Comparison of ENCODE assay signal across 15 cellular contexts in genomic region chr2:9497017-9497416, GRCh38. TPM values are rescaled to one million over a fixed set of nuclear protein-coding genes. Genes with fewer than 3 reads are reported as not detected.
A peak's percentile ranks its signal among the peaks of the same experiment; 100 is the strongest.
DNase-seq lines count a peak whose midpoint lies in the region; ATAC-seq and TF ChIP-seq lines count a peak whose summit lies in the region.
"Had no signal": no experiment of that assay in that cellular context is flagged by ENCODE, and none has a peak within 500 bp of the region (broad histone marks: within the 10 kb centered on the region; RNA-seq: fewer than 3 reads in every experiment).

No MANE protein-coding gene starts in this region.

- no peak overlapping the region for H3K4ac ChIP-seq in H9 (ENCODE audit: low read depth, low read length)

- H3K9ac ChIP-seq in H9 (ENCODE audit: extremely low read depth, insufficient read length, low read length) (no peak overlapping the region), neural progenitor cell (no peak overlapping the region)

- ATAC-seq in mucosa of descending colon (peak; percentile 93), Right ventricle myocardium inferior (no peak)

- no peaks in the 10 kb centered on the region for H3F3A ChIP-seq in neural progenitor cell (ENCODE audit: low read depth)

- no peak overlapping the region for H3T11ph ChIP-seq in H9 (ENCODE audit: low read length)

- peak overlapping the region in 2 of 3 experiments; percentile 25 to 87; a peak in 2 of 7 replicates for H3K27ac Mint-ChIP-seq in H9
- no peak overlapping the region for H3K27ac Mint-ChIP-seq in neural progenitor cell
- H3K27ac Mint-ChIP-seq: endodermal cell had no signal

- no peak overlapping the region for H3K23ac ChIP-seq in H9 (ENCODE audit: insufficient read length, low read depth, low read length)

- no peak overlapping the region for H2BK120ac ChIP-seq in H9 (ENCODE audit: low read depth, low read length, poor library complexity, severe bottlenecking)

- intact Hi-C loops in mucosa of descending colon (cut with DNase I, micrococcal nuclease) = no loop called here
- intact Hi-C loops in Right ventricle myocardium inferior (cut with DNase I) = no loop called here

- H4K5ac ChIP-seq in H9 (ENCODE audit: insufficient read length, low read depth, low read length) = no peak overlapping the region

- no peak overlapping the region for H2BK20ac ChIP-seq in H9 (ENCODE audit: low read depth, low read length, poor library complexity, severe bottlenecking)

- H3K4me3 Mint-ChIP-seq in H9 (no peak overlapping the region), neural progenitor cell (no peak overlapping the region)
- H3K4me3 Mint-ChIP-seq: endodermal cell had no signal

- H2BK12ac ChIP-seq in H9 (ENCODE audit: insufficient read length, low read depth, low read length) = no peak overlapping the region

- H3K79me1 ChIP-seq in H9 (ENCODE audit: insufficient read depth, low read depth, low read length, poor library complexity, severe bottlenecking) = no peaks in the 10 kb centered on the region

- H3K79me2 ChIP-seq in H9 (ENCODE audit: insufficient read depth, low read length) = no peaks in the 10 kb centered on the region
- no peaks in the 10 kb centered on the region for H3K79me2 ChIP-seq in neural progenitor cell (ENCODE audit: low read depth)

- H2AFZ ChIP-seq in H9 (ENCODE audit: low read length) = no peak overlapping the region
- no peak overlapping the region for H2AFZ ChIP-seq in neural progenitor cell (replicated peaks)
- H2AFZ ChIP-seq: PC-9 had no signal

- H3K23me2 ChIP-seq in H9 (ENCODE audit: insufficient read length, low read depth, low read length, poor library complexity, severe bottlenecking) = no peaks in the 10 kb centered on the region

- no peak overlapping the region for H2AK5ac ChIP-seq in H9 (ENCODE audit: insufficient read length, low read length)

- H3K9me3 ChIP-seq in H9 (ENCODE audit: control insufficient read depth, low read depth, low read length) = no peaks in the 10 kb centered on the region
- no peaks in the 10 kb centered on the region for H3K9me3 ChIP-seq in mucosa of descending colon
- H3K9me3 ChIP-seq in neural progenitor cell (ENCODE audit: low read depth) = no peaks in the 10 kb centered on the region
- H3K9me3 ChIP-seq: thyroid gland had no signal

- H3K4me2 ChIP-seq in H9 (ENCODE audit: insufficient read depth, insufficient read length, low read length) (no peak overlapping the region), neural progenitor cell (no peak overlapping the region)
- H3K4me2 ChIP-seq: PC-9 had no signal

- no peaks in the 10 kb centered on the region for H3K27me3 ChIP-seq in H9 (ENCODE audit: insufficient read depth, low read length)
- no peaks in the 10 kb centered on the region for H3K27me3 ChIP-seq in neural progenitor cell
- H3K27me3 ChIP-seq: thyroid gland had no signal

- H3K18ac ChIP-seq in H9 (ENCODE audit: insufficient read length, low read depth, low read length) = no peak overlapping the region

- no peak overlapping the region for H2BK5ac ChIP-seq in H9 (ENCODE audit: insufficient read length, low read length)

- H3K4me3 ChIP-seq in mucosa of descending colon (no peak overlapping the region), neural progenitor cell (no peak overlapping the region)
- H3K4me3 ChIP-seq: PC-9, thyroid gland had no signal

- no peak overlapping the region for H3K14ac ChIP-seq in H9 (ENCODE audit: insufficient read depth, low read length)

- no peaks in the 10 kb centered on the region for H4K20me1 ChIP-seq in H9 (ENCODE audit: control insufficient read depth, insufficient read depth, insufficient read length)
- no peaks in the 10 kb centered on the region for H4K20me1 ChIP-seq in neural progenitor cell (ENCODE audit: low read depth)

- H3K9me3 Mint-ChIP-seq in H9 = no peaks in the 10 kb centered on the region
- no peaks in the 10 kb centered on the region for H3K9me3 Mint-ChIP-seq in neural progenitor cell
- H3K9me3 Mint-ChIP-seq: endodermal cell had no signal

- no peak overlapping the region for H2BK15ac ChIP-seq in H9 (ENCODE audit: low read depth, low read length)

- no peak overlapping the region for H4K8ac ChIP-seq in H9 (replicated peaks; ENCODE audit: insufficient read length, low read depth, low read length)

- no peak overlapping the region for H4K91ac ChIP-seq in H9 (ENCODE audit: insufficient read length, low read depth, low read length)

- H3K4me1 ChIP-seq in H9 (ENCODE audit: insufficient read depth, low read length) (no peaks in the 10 kb centered on the region), mucosa of descending colon (ENCODE audit: low read depth) (no peaks in the 10 kb centered on the region), neural progenitor cell (no peaks in the 10 kb centered on the region)
- H3K4me1 ChIP-seq: thyroid gland had no signal

- no peak overlapping the region for H3K27ac ChIP-seq in H9 (ENCODE audit: insufficient read length, low read depth, low read length)
- H3K27ac ChIP-seq in VCaP = peak overlapping the region; percentile 51
- no peak overlapping the region for H3K27ac ChIP-seq in neural progenitor cell
- H3K27ac ChIP-seq: PC-9, thyroid gland had no signal

- WGBS in H9 (ENCODE audit: extremely low coverage, insufficient read length, low lambda C conversion rate) = no CpG with 5 or more reads among the region's 4 CpGs

- peak; percentile 10 for DNase-seq in NCI-H748 (lab: John Stamatoyannopoulos, UW; ENCODE audit: unreplicated experiment)
- no peak for DNase-seq in NCI-H748 treated with DMSO at 0.1 percent for 48 hours (lab: John Stamatoyannopoulos, UW)
- no peak for DNase-seq in H9
- DNase-seq in mucosa of descending colon = no peak
- no peak for DNase-seq in neural progenitor cell (ENCODE audit: low spot score)
- DNase-seq in midbrain (lab: John Stamatoyannopoulos, UW) = no peak
- DNase-seq in Right ventricle myocardium inferior (ENCODE audit: missing footprints) = no peak
- DNase-seq: activated CD8-positive, alpha-beta memory T cell treated with anti-CD3 and anti-CD28 coated beads, Interleukin-2, amount 50 U/mL, for 48 hours; endodermal cell; glutamatergic neuron; KG1; NCI-H2107; thyroid gland had no signal

- H3K56ac ChIP-seq in H9 (ENCODE audit: insufficient read length, low read depth, low read length) = no peak overlapping the region

- no peaks in the 10 kb centered on the region; a peak in 1 of 4 replicates for H3K4me1 Mint-ChIP-seq in H9
- no peaks in the 10 kb centered on the region for H3K4me1 Mint-ChIP-seq in neural progenitor cell
- H3K4me1 Mint-ChIP-seq: endodermal cell had no signal

- H3K36me3 Mint-ChIP-seq in H9 (ENCODE audit: insufficient read depth in 1 of 3, low read depth in 3 of 3) = peaks cover 15 to 65% (median 53%) of the 10 kb centered on the region in 3 experiments
- peaks cover 37% of the 10 kb centered on the region for H3K36me3 Mint-ChIP-seq in neural progenitor cell

- H3K36me3 ChIP-seq in mucosa of descending colon (ENCODE audit: low read depth) (no peaks in the 10 kb centered on the region), neural progenitor cell (peaks cover 7% of the 10 kb centered on the region)

- no peaks in the 10 kb centered on the region for H3K27me3 Mint-ChIP-seq in H9 (ENCODE audit: low read depth)
- H3K27me3 Mint-ChIP-seq in neural progenitor cell (ENCODE audit: insufficient read depth, low read depth) = peaks cover 5% of the 10 kb centered on the region

- TF ChIP-seq CTCF in H9 (conservative IDR thresholded peaks at IDR 0.05) (no peak), VCaP (conservative IDR thresholded peaks at IDR 0.05) (no peak), mucosa of descending colon (IDR thresholded peaks at IDR 0.05) (no peak), neural progenitor cell (IDR thresholded peaks at IDR 0.05) (no peak)

RNA-seq across cellular contexts. Expression of gene IAH1, which starts 22.7 kb away (rescaled TPM):
- 23.8 and 25.6 TPM in 2 replicates for total RNA-seq in H9 (2021)
- total RNA-seq in mucosa of descending colon = 10 to 100 TPM; 36.9 to 58.4 (median 49.3) TPM
- 22.4 and 45.6 TPM in 2 replicates for total RNA-seq in neural progenitor cell (ENCODE audit: low replicate concordance)
- 85.9 TPM for total RNA-seq in Right ventricle myocardium inferior

RNA-seq across cellular contexts. Expression of gene ADAM17, which starts 58.6 kb away (rescaled TPM):
- total RNA-seq in H9 (2021) (23.7 and 26.3 TPM in 2 replicates), mucosa of descending colon (10 to 100 TPM; 20.9 to 22.8 (median 21.0) TPM), neural progenitor cell (ENCODE audit: low replicate concordance) (49.7 and 72.1 TPM in 2 replicates), Right ventricle myocardium inferior (13.5 TPM)
